1 cellular context compared by ENCODE assay signal in genomic region chr16:8760021-8760420, GRCh38.
A peak's percentile ranks its signal among the peaks of the same experiment; 100 is the strongest.
TF ChIP-seq lines count a peak whose summit lies in the region.

No MANE protein-coding gene starts in this region.

TF ChIP-seq in HepG2, 621 proteins besides CTCF, POLR2A, EP300 and RAD21 (continued from another document):
- TF ChIP-seq ELK4 (CRISPR knock-in tag; IDR thresholded peaks at IDR 0.05; ENCODE audit: borderline replicate concordance), result no peak
- no peak for TF ChIP-seq ZSCAN29 (CRISPR knock-in tag; conservative IDR thresholded peaks at IDR 0.05)
- 0 out of 2 replicates have a peak, but pooled peaks have one; percentile 12 for TF ChIP-seq POLR2G (IDR thresholded peaks at IDR 0.05; ENCODE audit: low read depth, low read length)
- TF ChIP-seq GATAD2A (CRISPR knock-in tag; IDR thresholded peaks at IDR 0.05), result no peak
- TF ChIP-seq RBM22 (optimal IDR thresholded peaks at IDR 0.05; ENCODE audit: low read length), result peak; percentile 29
- no peak for TF ChIP-seq MXI1 (IDR thresholded peaks at IDR 0.05; ENCODE audit: borderline replicate concordance, low read depth, low read length)
- TF ChIP-seq MEIS2 (CRISPR knock-in tag; IDR thresholded peaks at IDR 0.05), result no peak
- no peak for TF ChIP-seq BRD4 (CRISPR knock-in tag; IDR thresholded peaks at IDR 0.05)
- TF ChIP-seq FOSL1 (CRISPR knock-in tag; IDR thresholded peaks at IDR 0.05; ENCODE audit: borderline replicate concordance), result no peak
- no peak for TF ChIP-seq SMAD3 (CRISPR knock-in tag; IDR thresholded peaks at IDR 0.05)
- no peak for TF ChIP-seq EHMT2 (IDR thresholded peaks at IDR 0.05; ENCODE audit: borderline replicate concordance, low read depth, low read length)
- TF ChIP-seq HMG20B (CRISPR knock-in tag; conservative IDR thresholded peaks at IDR 0.05), result no peak
- TF ChIP-seq SAFB2 (CRISPR knock-in tag; IDR thresholded peaks at IDR 0.05; ENCODE audit: borderline replicate concordance, low read depth), result no peak
TF ChIP-seq in HepG2: peak in this region for 3.
